Comparison of ENCODE assay signal across 18 cellular contexts in the genomic region with DNA sequence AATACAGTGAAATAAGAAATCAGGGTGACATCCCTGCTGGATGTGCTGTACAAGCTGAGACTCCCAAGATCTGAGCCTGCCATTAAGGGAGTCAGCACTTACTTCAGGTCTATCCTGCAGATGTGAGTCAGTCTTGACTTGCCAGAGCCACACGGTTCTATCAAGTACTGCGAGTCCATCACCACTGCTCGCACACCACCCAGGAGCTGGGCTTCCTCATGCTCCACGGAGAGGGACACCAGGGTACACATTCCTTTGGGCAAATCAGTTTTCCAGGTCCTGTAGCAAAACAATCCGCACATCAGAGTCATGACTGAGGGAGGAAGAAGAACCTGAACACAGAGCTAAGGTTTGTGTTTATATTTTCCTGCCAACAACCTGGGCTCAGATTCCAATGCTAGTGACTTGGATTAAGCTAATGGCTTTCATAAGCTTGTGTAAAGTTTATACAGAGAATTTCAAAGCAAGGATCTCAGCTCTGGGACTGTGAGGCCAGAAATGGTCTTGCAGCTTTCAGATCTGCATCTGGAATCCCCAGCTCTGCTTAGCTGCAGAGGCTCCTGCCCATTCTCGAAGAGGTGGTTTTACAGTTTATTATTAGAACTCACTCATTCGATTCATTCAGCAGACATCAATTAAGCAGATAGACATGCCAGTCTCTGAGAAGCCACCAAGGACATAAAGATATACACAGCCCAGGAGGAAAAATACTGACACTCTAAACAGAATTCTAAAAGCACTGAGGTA.
DNase-seq lines count a peak whose midpoint lies in the region; ATAC-seq and TF ChIP-seq lines count a peak whose summit lies in the region.
"Had no signal": no experiment of that assay in that cellular context is flagged by ENCODE, and none has a peak within 500 bp of the region (broad histone marks: within the 10 kb centered on the region; RNA-seq: fewer than 3 reads in every experiment).

No MANE protein-coding gene starts in this region.

- TF ChIP-seq POLR2A in Peyer's patch (IDR thresholded peaks at IDR 0.05), result no peak

- no peak overlapping the region for H3K27ac Mint-ChIP-seq in endothelial cell (ENCODE audit: unreplicated experiment)
- no peak overlapping the region; the same call in 1 of the 2 replicates for H3K27ac Mint-ChIP-seq in GM23338
- H3K27ac Mint-ChIP-seq: activated naive CD8-positive, alpha-beta T cell treated with anti-CD3 and anti-CD28 coated beads, Interleukin-2, amount 10 ng/mL, durations not matched to agents 7 days and 5 days; CD4-positive, alpha-beta T cell had no signal

- no peaks in the 10 kb centered on the region for H3K9me3 Mint-ChIP-seq in endothelial cell (ENCODE audit: unreplicated experiment)
- H3K9me3 Mint-ChIP-seq in GM23338, result no peaks in the 10 kb centered on the region
- H3K9me3 Mint-ChIP-seq: activated naive CD8-positive, alpha-beta T cell treated with anti-CD3 and anti-CD28 coated beads, Interleukin-2, amount 10 ng/mL, durations not matched to agents 7 days and 5 days; activated T-cell treated with anti-CD3 and anti-CD28 coated beads, Interleukin-2, amount 50 U/mL, for 4 hours; CD4-positive, alpha-beta T cell; neural crest cell had no signal

- no peaks in the 10 kb centered on the region for H3F3A ChIP-seq in GM23338 (replicated peaks; ENCODE audit: low read depth)

- peaks cover 11% of the 10 kb centered on the region for H3K36me3 ChIP-seq in thoracic aorta
- H3K36me3 ChIP-seq in GM23338 (ENCODE audit: insufficient read depth), result no peaks in the 10 kb centered on the region
- H3K36me3 ChIP-seq in Peyer's patch, result peaks cover 0 to 42% (median 0%) of the 10 kb centered on the region in 3 donors

- no peaks in the 10 kb centered on the region for H3K79me2 ChIP-seq in GM23338 (replicated peaks; ENCODE audit: insufficient read depth)

- H3K4me3 ChIP-seq in thoracic aorta (no peak overlapping the region), GM23338 (no peak overlapping the region), Peyer's patch (no peak overlapping the region)
- H3K4me3 ChIP-seq: lower lobe of right lung had no signal

- DNase-seq in endothelial cell (ENCODE audit: low spot score) (no peak), thoracic aorta (ENCODE audit: low spot score) (no peak), GM23338 (ENCODE audit: low spot score) (no peak), Peyer's patch (no peak), inferior parietal cortex (ENCODE audit: extremely low spot score) (no peak)
- DNase-seq: activated CD4-positive, alpha-beta T cell treated with anti-CD3 and anti-CD28 coated beads, Interleukin-2, amount 50 U/mL, for 1 hour; activated naive CD8-positive, alpha-beta T cell treated with anti-CD3 and anti-CD28 coated beads, Interleukin-2, amount 10 ng/mL, durations not matched to agents 7 days and 5 days; activated T-cell treated with anti-CD3 and anti-CD28 coated beads, Interleukin-2, amount 50 U/mL, for 4 hours; CD4-positive, alpha-beta T cell; EL; Kasumi-1; lower lobe of right lung; NCI-H1930; NCI-H526 treated with DMSO at 0.1 percent for 48 hours; stimulated activated naive CD4-positive, alpha-beta T cell treated with Interleukin-2 at 50 U/mL for 16 hours had no signal

- H2AFZ ChIP-seq in GM23338, result no peak overlapping the region

- H3K9me3 ChIP-seq in thoracic aorta, result no peaks in the 10 kb centered on the region
- no peaks in the 10 kb centered on the region for H3K9me3 ChIP-seq in Peyer's patch
- H3K9me3 ChIP-seq: lower lobe of right lung had no signal

- H3K36me3 Mint-ChIP-seq in endothelial cell (ENCODE audit: low read depth, unreplicated experiment), result peaks cover 63% of the 10 kb centered on the region
- H3K36me3 Mint-ChIP-seq in GM23338 (ENCODE audit: low read depth), result 0 out of 3 replicates have a peak, but pooled peaks cover 2% of the 10 kb centered on the region
- H3K36me3 Mint-ChIP-seq: activated naive CD8-positive, alpha-beta T cell treated with anti-CD3 and anti-CD28 coated beads, Interleukin-2, amount 10 ng/mL, durations not matched to agents 7 days and 5 days had no signal

- H3K27ac ChIP-seq in thoracic aorta, result peak overlapping the region; percentile 6 to 31
- no peak overlapping the region for H3K27ac ChIP-seq in GM23338 (ENCODE audit: low read depth)
- H3K27ac ChIP-seq in Peyer's patch, result no peak overlapping the region

- H3K4me3 Mint-ChIP-seq in endothelial cell (ENCODE audit: unreplicated experiment) (peak overlapping the region; percentile 21), GM23338 (no peak overlapping the region)
- H3K4me3 Mint-ChIP-seq: activated naive CD8-positive, alpha-beta T cell treated with anti-CD3 and anti-CD28 coated beads, Interleukin-2, amount 10 ng/mL, durations not matched to agents 7 days and 5 days; activated T-cell treated with anti-CD3 and anti-CD28 coated beads, Interleukin-2, amount 50 U/mL, for 4 hours; CD4-positive, alpha-beta T cell; neural crest cell had no signal

- H3K4me2 ChIP-seq in GM23338, result no peak overlapping the region

- H3K4me1 ChIP-seq in thoracic aorta (ENCODE audit: control insufficient read depth in 1 of 2, low read depth in 2 of 2), result peaks cover 34 to 47% of the 10 kb centered on the region in 2 donors
- H3K4me1 ChIP-seq in GM23338 (ENCODE audit: insufficient read depth), result no peaks in the 10 kb centered on the region
- peaks cover 0 to 24% (median 8%) of the 10 kb centered on the region in 4 donors for H3K4me1 ChIP-seq in Peyer's patch

- TF ChIP-seq CTCF in endothelial cell (IDR thresholded peaks at IDR 0.05; ENCODE audit: unreplicated experiment) (no peak), thoracic aorta (IDR thresholded peaks at IDR 0.05) (no peak), GM23338 (conservative IDR thresholded peaks at IDR 0.05; ENCODE audit: low read depth in 2 of 2) (no peak), Peyer's patch (IDR thresholded peaks at IDR 0.05) (no peak)

- H3K27me3 Mint-ChIP-seq in endothelial cell (ENCODE audit: unreplicated experiment) (peaks cover 4% of the 10 kb centered on the region), GM23338 (ENCODE audit: insufficient read depth, low read depth, poor library complexity) (no peaks in the 10 kb centered on the region)

- H3K9me2 ChIP-seq in GM23338 (ENCODE audit: insufficient read depth), result 0 out of 2 replicates have a peak, but pooled peaks cover 7% of the 10 kb centered on the region

- ATAC-seq in GM18867 (IDR thresholded peaks at IDR 0.05; ENCODE audit: unreplicated experiment) (peak; percentile 33), HG02852 (IDR thresholded peaks at IDR 0.05; ENCODE audit: unreplicated experiment) (peak; percentile 41), thoracic aorta (ENCODE audit: insufficient number of reproducible peaks, low FRiP score, low read depth) (no peak), GM23338 (no peak)
- ATAC-seq: activated T-cell treated with anti-CD3 and anti-CD28 coated beads, Interleukin-2, amount 50 U/mL, for 4 hours; lower lobe of right lung had no signal

- H3K4me1 Mint-ChIP-seq in endothelial cell (ENCODE audit: unreplicated experiment), result peaks cover 2% of the 10 kb centered on the region
- H3K4me1 Mint-ChIP-seq in GM23338, result no peaks in the 10 kb centered on the region; the same call in 2 of the 3 replicates
- H3K4me1 Mint-ChIP-seq: activated naive CD8-positive, alpha-beta T cell treated with anti-CD3 and anti-CD28 coated beads, Interleukin-2, amount 10 ng/mL, durations not matched to agents 7 days and 5 days; neural crest cell had no signal

- H3K27me3 ChIP-seq in thoracic aorta (replicated peaks; ENCODE audit: insufficient read depth) (no peaks in the 10 kb centered on the region), GM23338 (ENCODE audit: insufficient read depth) (no peaks in the 10 kb centered on the region), Peyer's patch (no peaks in the 10 kb centered on the region)

- no peaks in the 10 kb centered on the region for H4K20me1 ChIP-seq in GM23338 (replicated peaks; ENCODE audit: insufficient read depth)

TF ChIP-seq in GM23338, 12 proteins besides CTCF, POLR2A, EP300 and RAD21 (continues in another document):
- TF ChIP-seq NANOG (IDR thresholded peaks at IDR 0.05; ENCODE audit: borderline replicate concordance), result no peak

Comparison
In these comparisons a context has a peak if more than half of its experiments do, and no peak if none do; other contexts are left out.
1. ATAC-seq: peak in GM18867 (single experiment) and HG02852 (single experiment); none in thoracic aorta (single experiment) and GM23338 (single experiment).
2. H3K27ac ChIP-seq: peak in thoracic aorta (2 of 2); none in GM23338 (single experiment) and Peyer's patch (0 of 4).